24 cellular contexts compared by ENCODE assay signal in genomic region chr6:119896806-119897205, GRCh38.
DNase-seq lines count a peak whose midpoint lies in the region; ATAC-seq, FAIRE-seq and TF ChIP-seq lines count a peak whose summit lies in the region.
"Had no signal": no experiment of that assay in that cellular context is flagged by ENCODE, and none has a peak within 500 bp of the region (broad histone marks: within the 10 kb centered on the region; RNA-seq: fewer than 3 reads in every experiment).

No MANE protein-coding gene starts in this region.

- no peak for DNase-seq in GM12878 (ENCODE audit: low read depth, low spot score)
- DNase-seq in MM.1S: no peak
- no peak for DNase-seq in brain microvascular endothelial cell
- no peak for DNase-seq in NCI-H187 (lab: John Stamatoyannopoulos, UW)
- DNase-seq: 8988T; ACHN; AML-193; BE2C; CD4-positive, alpha-beta T cell; CD8-positive, alpha-beta memory T cell; DMS 273 treated with DMSO at 0.1 percent for 48 hours; DMS79; EL; GDM1; GM23248; H9; HFFc6 had no signal

- H3K36me3 ChIP-seq in GM12878 (ENCODE audit: control insufficient read depth in 2 of 2, insufficient read depth in 2 of 2, low read length in 1 of 2) (no peaks in the 10 kb centered on the region), MM.1S (replicated peaks; ENCODE audit: insufficient read depth, low read length) (no peaks in the 10 kb centered on the region), brain microvascular endothelial cell (replicated peaks) (no peaks in the 10 kb centered on the region)
- H3K36me3 ChIP-seq: BE2C; BLaER1 treated with 17β-estradiol and CSF1 and Interleukin-3, amounts not matched to agents 10 nM and 100 nM had no signal

- intact Hi-C loops in GM12878 (cut with micrococcal nuclease; ENCODE audit: unreplicated experiment): no loop called here

- no peak overlapping the region for H3K4me3 ChIP-seq in GM12878
- H3K4me3 ChIP-seq in MM.1S (ENCODE audit: low read length): no peak overlapping the region
- no peak overlapping the region for H3K4me3 ChIP-seq in brain microvascular endothelial cell (ENCODE audit: low read depth, low read length)
- H3K4me3 ChIP-seq: A549; BLaER1 treated with 17β-estradiol and CSF1 and Interleukin-3, amounts not matched to agents 10 nM and 100 nM; GM23248 had no signal

- POLR2A ChIA-PET in GM12878 (lab: Charles Lee): no interaction called here

- 0% methylated on average over 1 of the region's 1 CpG for WGBS in GM12878 (ENCODE audit: insufficient coverage, insufficient replicate concordance, low lambda C conversion rate, missing lambda C conversion rate)

- in situ Hi-C loops in GM12878 (cut with MboI): no loop called here
- in situ Hi-C loops in brain microvascular endothelial cell (cut with HindIII; ENCODE audit: low pct_ligation_motif_present, low sequenced_read_pairs): no loop called here

- no peaks in the 10 kb centered on the region for H3K9me2 ChIP-seq in MM.1S (replicated peaks; ENCODE audit: insufficient read depth, low read length)

- H3K4me2 ChIP-seq in GM12878 (ENCODE audit: control insufficient read depth, insufficient read depth) (no peak overlapping the region), MM.1S (ENCODE audit: low read depth, low read length) (no peak overlapping the region)
- H3K4me2 ChIP-seq: A549; BLaER1 treated with 17β-estradiol and CSF1 and Interleukin-3, amounts not matched to agents 10 nM and 100 nM had no signal

- H4K20me1 ChIP-seq in GM12878 (ENCODE audit: control insufficient read depth, insufficient read depth): no peaks in the 10 kb centered on the region
- H4K20me1 ChIP-seq in MM.1S (ENCODE audit: insufficient read depth, low read length): no peaks in the 10 kb centered on the region
- H4K20me1 ChIP-seq: BLaER1 treated with 17β-estradiol and CSF1 and Interleukin-3, amounts not matched to agents 10 nM and 100 nM had no signal

- H3K9me3 ChIP-seq in GM12878 (replicated peaks; ENCODE audit: control insufficient read depth, insufficient read depth, low read length): no peaks in the 10 kb centered on the region
- H3K9me3 ChIP-seq in MM.1S (replicated peaks; ENCODE audit: insufficient read depth, low read length): no peaks in the 10 kb centered on the region
- H3K9me3 ChIP-seq: A549; BE2C; BLaER1 treated with 17β-estradiol and CSF1 and Interleukin-3, amounts not matched to agents 10 nM and 100 nM had no signal

- FAIRE-seq in GM12878 (lab: Jason Lieb, UNC): no peak
- FAIRE-seq: A549, D721Med, GM12892, GM19239 had no signal

- TF ChIP-seq EP300 in GM12878 (IDR thresholded peaks at IDR 0.05; ENCODE audit: borderline replicate concordance in 1 of 2, control insufficient read depth in 1 of 2, low read depth in 2 of 2, low read length in 2 of 2): no peak

- H3K4me1 ChIP-seq in GM12878 (ENCODE audit: control insufficient read depth, insufficient read depth, low read length) (no peaks in the 10 kb centered on the region), MM.1S (ENCODE audit: low read length) (no peaks in the 10 kb centered on the region)
- H3K4me1 ChIP-seq: A549; BE2C; BLaER1 treated with 17β-estradiol and CSF1 and Interleukin-3, amounts not matched to agents 10 nM and 100 nM had no signal

- no peaks in the 10 kb centered on the region for H3F3A ChIP-seq in MM.1S (ENCODE audit: insufficient read depth, low read length)

- CTCF ChIA-PET in GM12878 (lab: Yijun Ruan, JAX): no interaction called here

- RAD21 ChIA-PET in GM12878 (lab: Charles Lee; ENCODE audit: unreplicated experiment): no interaction called here

- H3K27me3 ChIP-seq in GM12878 (replicated peaks in 1 of 2; ENCODE audit: control insufficient read depth in 2 of 2, insufficient read depth in 2 of 2, low read length in 1 of 2) (0 out of 4 replicates have a peak, but pooled peaks cover 0 to 3% of the 10 kb centered on the region in 2 experiments), MM.1S (replicated peaks; ENCODE audit: insufficient read depth, low read length) (no peaks in the 10 kb centered on the region), brain microvascular endothelial cell (replicated peaks) (no peaks in the 10 kb centered on the region)
- H3K27me3 ChIP-seq: BE2C had no signal

- TF ChIP-seq CTCF in GM12878 (IDR thresholded peaks at IDR 0.05 in 2 of 3, conservative IDR thresholded peaks at IDR 0.05 in 1 of 3; ENCODE audit: control insufficient read depth in 2 of 3, extremely low read depth in 1 of 3, insufficient read depth in 1 of 3, low read depth in 3 of 3, low read length in 3 of 3): no peak
- TF ChIP-seq CTCF in MM.1S (IDR thresholded peaks at IDR 0.05; ENCODE audit: low read length): no peak
- TF ChIP-seq CTCF in brain microvascular endothelial cell (IDR thresholded peaks at IDR 0.05; ENCODE audit: low read depth, low read length, missing control alignments): no peak

- BruUV-seq in GM12878 (replicated peaks; lab: Mats Ljungman, UMichigan): no TSS peak

- SMC1A ChIA-PET in GM12878 (lab: Charles Lee; ENCODE audit: uncharacterized antibody, unreplicated experiment): no interaction called here

- no peak for TF ChIP-seq POLR2A in GM12878 (IDR thresholded peaks at IDR 0.05; ENCODE audit: low read depth, low read length)

- no peak for TF ChIP-seq RAD21 in GM12878 (IDR thresholded peaks at IDR 0.05; ENCODE audit: insufficient read depth, low read depth, low read length)

- peak; percentile 38 for ATAC-seq in GM18868 (IDR thresholded peaks at IDR 0.05; ENCODE audit: unreplicated experiment)
- peak; percentile 35 for ATAC-seq in HG03565 (IDR thresholded peaks at IDR 0.05; ENCODE audit: unreplicated experiment)
- ATAC-seq in GM12878: peak; percentile 23; the same call in 1 of the 3 replicates
- ATAC-seq: A549 had no signal

- H3K27ac ChIP-seq in GM12878 (ENCODE audit: control insufficient read depth, insufficient read depth) (no peak overlapping the region), MM.1S (ENCODE audit: low read length) (no peak overlapping the region), brain microvascular endothelial cell (no peak overlapping the region)
- H3K27ac ChIP-seq: A549; BLaER1 treated with 17β-estradiol and CSF1 and Interleukin-3, amounts not matched to agents 10 nM and 100 nM; GM23248 had no signal

- H2AFZ ChIP-seq in GM12878 (ENCODE audit: control insufficient read depth, low read depth, low read length): no peak overlapping the region
- no peak overlapping the region for H2AFZ ChIP-seq in MM.1S (ENCODE audit: low read length)
- H2AFZ ChIP-seq: GM23248 had no signal

- H3K9ac ChIP-seq in GM12878 (ENCODE audit: control insufficient read depth, insufficient read depth, low read length): no peak overlapping the region
- no peak overlapping the region for H3K9ac ChIP-seq in MM.1S (ENCODE audit: low read length)
- H3K9ac ChIP-seq: BLaER1 treated with 17β-estradiol and CSF1 and Interleukin-3, amounts not matched to agents 10 nM and 100 nM; GM23248 had no signal

- H3K79me2 ChIP-seq in GM12878 (ENCODE audit: control insufficient read depth, insufficient read depth, low read length) (no peaks in the 10 kb centered on the region), MM.1S (ENCODE audit: low read length) (no peaks in the 10 kb centered on the region)

TF ChIP-seq in GM12878, 131 proteins besides CTCF, POLR2A, EP300 and RAD21:
- TF ChIP-seq KLF5 (IDR thresholded peaks at IDR 0.05; ENCODE audit: partially characterized antibody) (no peak), RUNX3 (IDR thresholded peaks at IDR 0.05; ENCODE audit: low read length) (0 out of 2 replicates have a peak, but pooled peaks have one; percentile 26), NR2C1 (IDR thresholded peaks at IDR 0.05) (no peak)
